ENCODE assay signal across 9 cellular contexts in genomic region chr3:15982667-15983145, GRCh38.
DNase-seq lines count a peak whose midpoint lies in the region; ATAC-seq and TF ChIP-seq lines count a peak whose summit lies in the region.
"Had no signal": no experiment of that assay in that cellular context is flagged by ENCODE, and none has a peak within 500 bp of the region (broad histone marks: within the 10 kb centered on the region; RNA-seq: fewer than 3 reads in every experiment).

No MANE protein-coding gene starts in this region.

- peaks cover 12% of the 10 kb centered on the region for H3K9me3 Mint-ChIP-seq in chondrocyte (ENCODE audit: low read depth)
- H3K9me3 Mint-ChIP-seq in activated CD8-positive, alpha-beta T cell treated with anti-CD3 and anti-CD28 coated beads for 36 hours, result peaks cover 4% of the 10 kb centered on the region

- H3K36me3 Mint-ChIP-seq in chondrocyte (ENCODE audit: low read depth), result peaks cover 1% of the 10 kb centered on the region
- no peaks in the 10 kb centered on the region for H3K36me3 Mint-ChIP-seq in activated CD8-positive, alpha-beta T cell treated with anti-CD3 and anti-CD28 coated beads for 36 hours (ENCODE audit: low read depth)

- H3K27me3 Mint-ChIP-seq in chondrocyte (ENCODE audit: low read depth), result no peaks in the 10 kb centered on the region
- no peaks in the 10 kb centered on the region for H3K27me3 Mint-ChIP-seq in activated CD8-positive, alpha-beta T cell treated with anti-CD3 and anti-CD28 coated beads for 36 hours

- DNase-seq in AG09309 (ENCODE audit: low read depth), result peak; percentile 84
- peak; percentile 48 for DNase-seq in NCI-H1105 (lab: John Stamatoyannopoulos, UW)
- no peak for DNase-seq in chondrocyte (ENCODE audit: low spot score)
- DNase-seq in midbrain (lab: John Stamatoyannopoulos, UW), result peak; percentile 60
- DNase-seq in NCI-H2196 (lab: John Stamatoyannopoulos, UW; ENCODE audit: unreplicated experiment), result no peak
- no peak for DNase-seq in ureter (ENCODE audit: low spot score)
- no peak for DNase-seq in activated CD8-positive, alpha-beta T cell treated with anti-CD3 and anti-CD28 coated beads for 36 hours
- DNase-seq: dermis blood vessel endothelial cell had no signal

- TF ChIP-seq CTCF in AG09309 (IDR thresholded peaks at IDR 0.05; ENCODE audit: control insufficient read depth, insufficient read depth, low read depth, low read length, missing control alignments) (no peak), chondrocyte (IDR thresholded peaks at IDR 0.05) (no peak)
- no peak for TF ChIP-seq CTCF in activated CD8-positive, alpha-beta T cell treated with anti-CD3 and anti-CD28 coated beads for 36 hours (IDR thresholded peaks at IDR 0.05)

- POLR2A ChIA-PET in activated CD8-positive, alpha-beta T cell treated with anti-CD3 and anti-CD28 coated beads for 36 hours (lab: Charles Lee), result no interaction called here

- intact Hi-C loops in activated CD8-positive, alpha-beta T cell treated with anti-CD3 and anti-CD28 coated beads for 36 hours (cut with micrococcal nuclease), result no loop called here

- CTCF ChIA-PET in activated CD8-positive, alpha-beta T cell treated with anti-CD3 and anti-CD28 coated beads for 36 hours (lab: Charles Lee), result no interaction called here

- peak overlapping the region; percentile 58 for H3K4me3 Mint-ChIP-seq in chondrocyte (ENCODE audit: unreplicated experiment)
- no peak overlapping the region for H3K4me3 Mint-ChIP-seq in activated CD8-positive, alpha-beta T cell treated with anti-CD3 and anti-CD28 coated beads for 36 hours

- no peak for ATAC-seq in activated CD8-positive, alpha-beta T cell treated with anti-CD3 and anti-CD28 coated beads for 36 hours
- ATAC-seq in HG02571 (IDR thresholded peaks at IDR 0.05; ENCODE audit: unreplicated experiment), result no peak

- H3K27ac Mint-ChIP-seq in chondrocyte (ENCODE audit: unreplicated experiment), result peak overlapping the region; percentile 94
- no peak overlapping the region for H3K27ac Mint-ChIP-seq in activated CD8-positive, alpha-beta T cell treated with anti-CD3 and anti-CD28 coated beads for 36 hours

- H3K4me1 Mint-ChIP-seq in chondrocyte (ENCODE audit: low read depth), result peaks cover 27% of the 10 kb centered on the region
- H3K4me1 Mint-ChIP-seq in activated CD8-positive, alpha-beta T cell treated with anti-CD3 and anti-CD28 coated beads for 36 hours (ENCODE audit: low read depth), result no peaks in the 10 kb centered on the region

- peak overlapping the region; percentile 25 for H3K4me3 ChIP-seq in AG09309 (ENCODE audit: control insufficient read depth, low read depth, low read length)

Comparison
In these comparisons a context has a peak if more than half of its experiments do, and no peak if none do; other contexts are left out.
1. DNase-seq: peak in AG09309 (single experiment), NCI-H1105 (single experiment) and midbrain (single experiment); none in chondrocyte (single experiment), NCI-H2196 (single experiment), ureter (single experiment) and activated CD8-positive, alpha-beta T cell treated with anti-CD3 and anti-CD28 coated beads for 36 hours (single experiment).